12 cellular contexts compared by ENCODE assay signal in genomic region chr10:3048114-3049019, GRCh38. TPM values are rescaled to one million over a fixed set of nuclear protein-coding genes. Genes with fewer than 3 reads are reported as not detected.
DNase-seq lines count a peak whose midpoint lies in the region; ATAC-seq and TF ChIP-seq lines count a peak whose summit lies in the region.
"Had no signal": no experiment of that assay in that cellular context is flagged by ENCODE, and none has a peak within 500 bp of the region (broad histone marks: within the 10 kb centered on the region; RNA-seq: fewer than 3 reads in every experiment).

No MANE protein-coding gene starts in this region.

- H3K36me3 Mint-ChIP-seq in activated naive CD8-positive, alpha-beta T cell treated with anti-CD3 and anti-CD28 coated beads, Interleukin-2, amount 50 U/mL, for 24 hours (ENCODE audit: low read depth), result no peaks in the 10 kb centered on the region
- H3K36me3 Mint-ChIP-seq in activated naive CD8-positive, alpha-beta T cell treated with anti-CD3 and anti-CD28 coated beads for 36 hours, result no peaks in the 10 kb centered on the region
- H3K36me3 Mint-ChIP-seq: mesothelial cell of epicardium had no signal

- H3K4me3 Mint-ChIP-seq in activated naive CD8-positive, alpha-beta T cell treated with anti-CD3 and anti-CD28 coated beads, Interleukin-2, amount 50 U/mL, for 24 hours, result no peak overlapping the region
- no peak overlapping the region for H3K4me3 Mint-ChIP-seq in activated naive CD8-positive, alpha-beta T cell treated with anti-CD3 and anti-CD28 coated beads for 36 hours
- H3K4me3 Mint-ChIP-seq: mesothelial cell of epicardium had no signal

- no peaks in the 10 kb centered on the region for H3K9me3 ChIP-seq in uterus
- H3K9me3 ChIP-seq: body of pancreas had no signal

- no peak for TF ChIP-seq POLR2A in uterus (IDR thresholded peaks at IDR 0.05)

- no peaks in the 10 kb centered on the region for H3K9me3 Mint-ChIP-seq in activated naive CD8-positive, alpha-beta T cell treated with anti-CD3 and anti-CD28 coated beads, Interleukin-2, amount 50 U/mL, for 24 hours
- H3K9me3 Mint-ChIP-seq in activated naive CD8-positive, alpha-beta T cell treated with anti-CD3 and anti-CD28 coated beads for 36 hours, result no peaks in the 10 kb centered on the region
- H3K9me3 Mint-ChIP-seq: mesothelial cell of epicardium had no signal

- peak; percentile 7 for DNase-seq in activated naive CD8-positive, alpha-beta T cell treated with anti-CD3 and anti-CD28 coated beads, Interleukin-2, amount 50 U/mL, for 24 hours
- DNase-seq in activated naive CD8-positive, alpha-beta T cell treated with anti-CD3 and anti-CD28 coated beads for 36 hours, result no peak
- DNase-seq in cerebellum (ENCODE audit: low spot score), result peak; percentile 20
- peak; percentile 43 for DNase-seq in midbrain (lab: John Stamatoyannopoulos, UW)
- DNase-seq in uterus, result peak; percentile 46 to 57
- no peak for DNase-seq in activated naive CD4-positive, alpha-beta T cell treated with anti-CD3 and anti-CD28 coated beads, Interleukin-2, amount 50 U/mL, for 16 hours
- no peak for DNase-seq in NCI-H82 (lab: John Stamatoyannopoulos, UW)
- DNase-seq: activated CD8-positive, alpha-beta memory T cell treated with anti-CD3 and anti-CD28 coated beads for 24 hours; body of pancreas; NCI-H446 had no signal

- ATAC-seq in activated naive CD8-positive, alpha-beta T cell treated with anti-CD3 and anti-CD28 coated beads, Interleukin-2, amount 50 U/mL, for 24 hours, result peak; percentile 73
- ATAC-seq in HG03342 (IDR thresholded peaks at IDR 0.05; ENCODE audit: unreplicated experiment), result no peak
- ATAC-seq: body of pancreas had no signal

- peaks cover 4% of the 10 kb centered on the region for H3K4me1 Mint-ChIP-seq in activated naive CD8-positive, alpha-beta T cell treated with anti-CD3 and anti-CD28 coated beads, Interleukin-2, amount 50 U/mL, for 24 hours
- H3K4me1 Mint-ChIP-seq in activated naive CD8-positive, alpha-beta T cell treated with anti-CD3 and anti-CD28 coated beads for 36 hours, result no peaks in the 10 kb centered on the region

- TF ChIP-seq CTCF in uterus (IDR thresholded peaks at IDR 0.05), result no peak

- no peak overlapping the region for H3K27ac Mint-ChIP-seq in activated naive CD8-positive, alpha-beta T cell treated with anti-CD3 and anti-CD28 coated beads, Interleukin-2, amount 50 U/mL, for 24 hours
- H3K27ac Mint-ChIP-seq in activated naive CD8-positive, alpha-beta T cell treated with anti-CD3 and anti-CD28 coated beads for 36 hours, result no peak overlapping the region
- H3K27ac Mint-ChIP-seq: mesothelial cell of epicardium had no signal

- peaks cover 29% of the 10 kb centered on the region for H3K27me3 Mint-ChIP-seq in activated naive CD8-positive, alpha-beta T cell treated with anti-CD3 and anti-CD28 coated beads, Interleukin-2, amount 50 U/mL, for 24 hours
- peaks cover 25% of the 10 kb centered on the region for H3K27me3 Mint-ChIP-seq in activated naive CD8-positive, alpha-beta T cell treated with anti-CD3 and anti-CD28 coated beads for 36 hours

- H3K4me3 ChIP-seq in uterus, result no peak overlapping the region
- H3K4me3 ChIP-seq: body of pancreas had no signal

- intact Hi-C loops in uterus (cut with DNase I; ENCODE audit: low total_unique reads), result no loop called here

- peaks cover 8 to 10% of the 10 kb centered on the region in 2 donors for H3K4me1 ChIP-seq in uterus
- H3K4me1 ChIP-seq: body of pancreas had no signal

- peak overlapping the region; percentile 83 to 88 for H3K27ac ChIP-seq in uterus
- H3K27ac ChIP-seq: body of pancreas had no signal

- H3K36me3 ChIP-seq in uterus, result no peaks in the 10 kb centered on the region

- no peaks in the 10 kb centered on the region for H3K27me3 ChIP-seq in uterus
- H3K27me3 ChIP-seq: body of pancreas had no signal

RNA-seq across cellular contexts. Expression of gene PFKP, which starts 19.0 kb away (rescaled TPM):
- total RNA-seq in activated naive CD8-positive, alpha-beta T cell treated with anti-CD3 and anti-CD28 coated beads for 36 hours, result 100 to 1,000 TPM; 231 to 242 TPM
- total RNA-seq in cerebellum, result 37.7 TPM
- total RNA-seq in uterus, result 10 to 100 TPM; 22.9 to 74.5 (median 43.8) TPM

Comparison
In these comparisons a context has a peak if more than half of its experiments do, and no peak if none do; other contexts are left out.
1. DNase-seq: peak in activated naive CD8-positive, alpha-beta T cell treated with anti-CD3 and anti-CD28 coated beads, Interleukin-2, amount 50 U/mL, for 24 hours (single experiment), cerebellum (single experiment), midbrain (single experiment) and uterus (2 of 2); none in activated naive CD8-positive, alpha-beta T cell treated with anti-CD3 and anti-CD28 coated beads for 36 hours (single experiment), activated naive CD4-positive, alpha-beta T cell treated with anti-CD3 and anti-CD28 coated beads, Interleukin-2, amount 50 U/mL, for 16 hours (single experiment) and NCI-H82 (single experiment).